In genomic region chr1:63813829-63814277, GRCh38 we compare ENCODE assay signal across 11 cellular contexts. TPM values are rescaled to one million over a fixed set of nuclear protein-coding genes. Genes with fewer than 3 reads are reported as not detected.
DNase-seq lines count a peak whose midpoint lies in the region; ATAC-seq, FAIRE-seq and TF ChIP-seq lines count a peak whose summit lies in the region.
"Had no signal": no experiment of that assay in that cellular context is flagged by ENCODE, and none has a peak within 500 bp of the region (broad histone marks: within the 10 kb centered on the region; RNA-seq: fewer than 3 reads in every experiment).

No MANE protein-coding gene starts in this region.

- TF ChIP-seq RAD21 in GM12878 (IDR thresholded peaks at IDR 0.05; ENCODE audit: insufficient read depth, low read depth, low read length), result no peak

- SMC1A ChIA-PET in GM12878 (lab: Charles Lee; ENCODE audit: uncharacterized antibody, unreplicated experiment), result interaction anchor here (0.6 to 6.5 kb wide), 11 partner anchors 9 to 320 kb away, joined by 3 to 36 read pairs (median 3); no protein-coding TSS in a partner anchor

- H4K91ac ChIP-seq in trophoblast cell (ENCODE audit: low read depth, low read length), result no peak overlapping the region

- H2BK5ac ChIP-seq in trophoblast cell (ENCODE audit: low read depth, low read length, poor library complexity), result no peak overlapping the region

- no TSS peak for BruUV-seq in GM12878 (replicated peaks; lab: Mats Ljungman, UMichigan)

- 14% methylated on average over 3 of the region's 3 CpGs for WGBS in GM12878 (ENCODE audit: insufficient coverage, insufficient replicate concordance, low lambda C conversion rate, missing lambda C conversion rate)
- WGBS in mesodermal cell (ENCODE audit: insufficient coverage in 2 of 2), 2 experiments, result 100% methylated on average over 2 to 3 of the region's 3 CpGs
- WGBS in prostate gland, result 21% methylated on average over 3 of the region's 3 CpGs
- WGBS in trophoblast cell (ENCODE audit: extremely low coverage, insufficient coverage, insufficient read length), result no CpG with 5 or more reads among the region's 3 CpGs

- H3K79me2 ChIP-seq in GM12878 (ENCODE audit: control insufficient read depth, insufficient read depth, low read length) (no peaks in the 10 kb centered on the region), trophoblast cell (ENCODE audit: control insufficient read depth, insufficient read depth, low read length, poor library complexity) (peaks cover 6% of the 10 kb centered on the region)

- H3K9me3 ChIP-seq in GM12878 (replicated peaks; ENCODE audit: control insufficient read depth, insufficient read depth, low read length) (no peaks in the 10 kb centered on the region; the same call in 2 of the 3 replicates), mesodermal cell (ENCODE audit: control insufficient read depth, low read length) (peaks cover 8% of the 10 kb centered on the region), prostate gland (no peaks in the 10 kb centered on the region), trophoblast cell (ENCODE audit: insufficient read depth, low read depth, low read length) (peaks cover 3% of the 10 kb centered on the region)

- H3K4me3 ChIP-seq in GM12878, result no peak overlapping the region
- H3K4me3 ChIP-seq in mesodermal cell (ENCODE audit: extremely low read depth, insufficient read depth, low read length, poor library complexity, severe bottlenecking), result no peak overlapping the region
- no peak overlapping the region for H3K4me3 ChIP-seq in prostate gland
- no peak overlapping the region for H3K4me3 ChIP-seq in trophoblast cell (ENCODE audit: low read depth, low read length)

- no peak overlapping the region for H2BK12ac ChIP-seq in trophoblast cell (ENCODE audit: low read length)

- H3K36me3 ChIP-seq in GM12878 (ENCODE audit: control insufficient read depth in 2 of 2, insufficient read depth in 2 of 2, low read length in 1 of 2), result no peaks in the 10 kb centered on the region
- H3K36me3 ChIP-seq in mesodermal cell (ENCODE audit: control insufficient read depth, insufficient read depth, low read length), result peaks cover 9% of the 10 kb centered on the region
- H3K36me3 ChIP-seq in prostate gland, result no peaks in the 10 kb centered on the region
- H3K36me3 ChIP-seq in trophoblast cell (ENCODE audit: control insufficient read depth in 1 of 2, insufficient read depth in 2 of 2, low read length in 2 of 2), result peaks cover 2 to 3% of the 10 kb centered on the region in 2 experiments

- H2AFZ ChIP-seq in GM12878 (ENCODE audit: control insufficient read depth, low read depth, low read length) (no peak overlapping the region), trophoblast cell (ENCODE audit: insufficient read depth, low read length, poor library complexity) (no peak overlapping the region)

- H4K12ac ChIP-seq in trophoblast cell (ENCODE audit: low read depth, low read length), result no peak overlapping the region

- H3K9me3 Mint-ChIP-seq in activated T-helper 2 cell treated with anti-CD3 and anti-CD28 coated beads, Interferon-gamma antibody, Interleukin-2, Interleukin-4, amounts not matched to agents 10 μg/mL and 5 μg/mL and 100 μg/mL, durations not matched to agents 14 hours and 24 hours and 36 hours, result no peaks in the 10 kb centered on the region

- TF ChIP-seq EP300 in GM12878 (IDR thresholded peaks at IDR 0.05; ENCODE audit: borderline replicate concordance in 1 of 2, control insufficient read depth in 1 of 2, low read depth in 2 of 2, low read length in 2 of 2), result peak in 1 of 2 experiments; percentile 63; a peak in 2 of 4 replicates

- no peak overlapping the region for H3K4me2 ChIP-seq in GM12878 (ENCODE audit: control insufficient read depth, insufficient read depth)
- no peak overlapping the region for H3K4me2 ChIP-seq in trophoblast cell (ENCODE audit: low read length)

- FAIRE-seq in GM12878 (lab: Jason Lieb, UNC), result no peak
- FAIRE-seq: TTC549 had no signal

- no peak overlapping the region for H2BK120ac ChIP-seq in trophoblast cell (ENCODE audit: insufficient read depth, low read length, poor library complexity)

- ATAC-seq in HG02884 (IDR thresholded peaks at IDR 0.05; ENCODE audit: unreplicated experiment) (peak; percentile 86), GM12878 (peak; percentile 35; the same call in 2 of the 3 replicates)
- ATAC-seq: left lobe of liver had no signal

- no peak overlapping the region for H4K8ac ChIP-seq in trophoblast cell (ENCODE audit: low read depth, low read length)

- H3K27ac ChIP-seq in GM12878 (ENCODE audit: control insufficient read depth, insufficient read depth) (no peak overlapping the region), mesodermal cell (ENCODE audit: low read depth, low read length, severe bottlenecking) (peak overlapping the region; percentile 29), prostate gland (no peak overlapping the region), trophoblast cell (ENCODE audit: low read depth, low read length) (no peak overlapping the region)
- H3K27ac ChIP-seq: C4-2B had no signal

- H3K9ac ChIP-seq in GM12878 (ENCODE audit: control insufficient read depth, insufficient read depth, low read length) (no peak overlapping the region), trophoblast cell (ENCODE audit: low read length) (no peak overlapping the region)

- intact Hi-C loops in GM12878 (cut with micrococcal nuclease; ENCODE audit: unreplicated experiment) (no loop called here), prostate gland (cut with DNase I) (no loop called here)
- intact Hi-C loops in activated T-helper 2 cell treated with anti-CD3 and anti-CD28 coated beads, Interferon-gamma antibody, Interleukin-2, Interleukin-4, amounts not matched to agents 10 μg/mL and 5 μg/mL and 100 μg/mL, durations not matched to agents 14 hours and 24 hours and 36 hours (cut with micrococcal nuclease), result no loop called here

- H3K4me1 ChIP-seq in GM12878 (ENCODE audit: control insufficient read depth, insufficient read depth, low read length), result no peaks in the 10 kb centered on the region
- H3K4me1 ChIP-seq in mesodermal cell (ENCODE audit: control insufficient read depth, insufficient read depth, low read length, poor library complexity, severe bottlenecking), result peaks cover 19% of the 10 kb centered on the region
- H3K4me1 ChIP-seq in prostate gland (replicated peaks), result no peaks in the 10 kb centered on the region
- peaks cover 5 to 12% of the 10 kb centered on the region in 2 experiments for H3K4me1 ChIP-seq in trophoblast cell (ENCODE audit: control insufficient read depth in 1 of 2, insufficient read depth in 2 of 2, low read length in 2 of 2)

- no peak overlapping the region for H3K27ac Mint-ChIP-seq in activated T-helper 2 cell treated with anti-CD3 and anti-CD28 coated beads, Interferon-gamma antibody, Interleukin-2, Interleukin-4, amounts not matched to agents 10 μg/mL and 5 μg/mL and 100 μg/mL, durations not matched to agents 14 hours and 24 hours and 36 hours

- no peaks in the 10 kb centered on the region for H3K4me1 Mint-ChIP-seq in activated T-helper 2 cell treated with anti-CD3 and anti-CD28 coated beads, Interferon-gamma antibody, Interleukin-2, Interleukin-4, amounts not matched to agents 10 μg/mL and 5 μg/mL and 100 μg/mL, durations not matched to agents 14 hours and 24 hours and 36 hours (ENCODE audit: low read depth)

- H2AK5ac ChIP-seq in trophoblast cell (ENCODE audit: low read length), result no peak overlapping the region

- POLR2A ChIA-PET in GM12878 (lab: Charles Lee), result interaction anchor here (1.4 to 1.5 kb wide), 2 partner anchors 23 to 78 kb away, joined by 3 to 4 read pairs; no protein-coding TSS in a partner anchor

- DNase-seq in AG20443 (ENCODE audit: low spot score), result peak; percentile 59
- DNase-seq in GM12878 (ENCODE audit: low read depth, low spot score), result no peak
- DNase-seq in activated T-helper 2 cell treated with anti-CD3 and anti-CD28 coated beads, Interferon-gamma antibody, Interleukin-2, Interleukin-4, amounts not matched to agents 10 μg/mL and 5 μg/mL and 100 μg/mL, durations not matched to agents 14 hours and 24 hours and 36 hours (ENCODE audit: low spot score), result no peak
- DNase-seq in prostate gland (ENCODE audit: low spot score), result no peak
- DNase-seq in trophoblast cell, result no peak
- no peak for DNase-seq in COR-L47 (lab: John Stamatoyannopoulos, UW)

- RAD21 ChIA-PET in GM12878 (lab: Charles Lee; ENCODE audit: unreplicated experiment), result interaction anchor here (0.9 to 3.2 kb wide), 8 partner anchors 11 to 122 kb away, joined by 3 to 11 read pairs (median 4); no protein-coding TSS in a partner anchor

- TF ChIP-seq POLR2A in GM12878 (IDR thresholded peaks at IDR 0.05; ENCODE audit: low read depth, low read length), result no peak
- TF ChIP-seq POLR2A in prostate gland (IDR thresholded peaks at IDR 0.05), result no peak

- TF ChIP-seq CTCF in GM12878 (IDR thresholded peaks at IDR 0.05 in 2 of 3, conservative IDR thresholded peaks at IDR 0.05 in 1 of 3; ENCODE audit: control insufficient read depth in 2 of 3, extremely low read depth in 1 of 3, insufficient read depth in 1 of 3, low read depth in 3 of 3, low read length in 3 of 3) (no peak), prostate gland (IDR thresholded peaks at IDR 0.05) (no peak)

- H3K79me1 ChIP-seq in trophoblast cell (ENCODE audit: low read length), result no peaks in the 10 kb centered on the region

- H3K18ac ChIP-seq in trophoblast cell (ENCODE audit: low read length), result no peak overlapping the region

- H4K20me1 ChIP-seq in GM12878 (ENCODE audit: control insufficient read depth, insufficient read depth), result no peaks in the 10 kb centered on the region

- no peak overlapping the region for H3K23ac ChIP-seq in trophoblast cell (ENCODE audit: low read length)

- no peak overlapping the region for H3K14ac ChIP-seq in trophoblast cell (ENCODE audit: low read length)

- H3K27me3 ChIP-seq in GM12878 (replicated peaks in 1 of 2; ENCODE audit: control insufficient read depth in 2 of 2, insufficient read depth in 2 of 2, low read length in 1 of 2), result no peaks in the 10 kb centered on the region
- no peaks in the 10 kb centered on the region for H3K27me3 ChIP-seq in prostate gland (replicated peaks; ENCODE audit: insufficient read depth)
- H3K27me3 ChIP-seq in trophoblast cell (ENCODE audit: insufficient read depth, low read length), result no peaks in the 10 kb centered on the region

- in situ Hi-C loops in GM12878 (cut with MboI), result no loop called here

- peaks cover 9% of the 10 kb centered on the region for H3K27me3 Mint-ChIP-seq in activated T-helper 2 cell treated with anti-CD3 and anti-CD28 coated beads, Interferon-gamma antibody, Interleukin-2, Interleukin-4, amounts not matched to agents 10 μg/mL and 5 μg/mL and 100 μg/mL, durations not matched to agents 14 hours and 24 hours and 36 hours (ENCODE audit: low read depth)

- H3K36me3 Mint-ChIP-seq in activated T-helper 2 cell treated with anti-CD3 and anti-CD28 coated beads, Interferon-gamma antibody, Interleukin-2, Interleukin-4, amounts not matched to agents 10 μg/mL and 5 μg/mL and 100 μg/mL, durations not matched to agents 14 hours and 24 hours and 36 hours (ENCODE audit: low read depth), result no peaks in the 10 kb centered on the region

- H3K4ac ChIP-seq in trophoblast cell (ENCODE audit: low read depth, low read length), result no peak overlapping the region

- CTCF ChIA-PET in GM12878 (lab: Yijun Ruan, JAX), result interaction anchor here (1.0 to 2.0 kb wide), 2 partner anchors 11 to 35 kb away, joined by 3 to 9 read pairs; no protein-coding TSS in a partner anchor

- H3K4me3 Mint-ChIP-seq in activated T-helper 2 cell treated with anti-CD3 and anti-CD28 coated beads, Interferon-gamma antibody, Interleukin-2, Interleukin-4, amounts not matched to agents 10 μg/mL and 5 μg/mL and 100 μg/mL, durations not matched to agents 14 hours and 24 hours and 36 hours (ENCODE audit: low read depth), result no peak overlapping the region

RNA-seq across cellular contexts. Expression of gene ROR1, which starts 40.0 kb away (rescaled TPM):
- 3.4 and 4.0 TPM in 2 replicates for total RNA-seq in GM12878 (2013; cell fraction: nucleolus; rRNA removed)
- total RNA-seq in GM12878 (2014; rRNA removed) (not detected in 2 replicates), GM12878 (2014; rRNA removed; fragmentation: Illumina TruSeq; extraction: Trizol) (not detected in 2 replicates), GM12878 (2021) (0.05 and 0.08 TPM in 2 replicates), prostate gland (10 to 100 TPM in 1 of 2 donors, 1 to 10 TPM in 1; 7.3 to 11.1 TPM)
- polyA plus RNA-seq in GM12878 (2011; ENCODE audit: low read depth), result not detected
- polyA plus RNA-seq in GM12878 (2011; rRNA removed) (0.08 and 0.13 TPM in 2 replicates), GM12878 (2014; fragmentation: Illumina TruSeq; extraction: Trizol) (not detected in 2 replicates), GM12878 (2014; fragmentation: Nextera tagmentation; extraction: Ambion mirVana) (under 1 TPM; 0.02 to 0.03 TPM), GM12878 (2014; rRNA removed) (not detected in 2 replicates), GM12878 (2016; fragmentation: Nextera tagmentation; extraction: Ambion mirVana) (not detected)
- 0.03 and 0.10 TPM in 2 replicates for polyA plus RNA-seq in GM12878 (2011; cell fraction: cytosol; rRNA removed)
- 0.04 TPM in 1 of 2 replicates, not detected in the other for polyA plus RNA-seq in GM12878 (2011; cell fraction: nucleus; rRNA removed)
- 0.10 TPM in 1 of 2 replicates, not detected in the other for polyA plus RNA-seq in GM12878 (2012)
- 0.22 and 0.62 TPM in 2 replicates for polyA minus RNA-seq in GM12878 (2011; rRNA and poly(A)+ RNA removed)
- not detected in 2 replicates for polyA minus RNA-seq in GM12878 (2011; cell fraction: cytosol; rRNA and poly(A)+ RNA removed)
- polyA minus RNA-seq in GM12878 (2011; cell fraction: nucleus; rRNA and poly(A)+ RNA removed), result 0.12 and 0.29 TPM in 2 replicates
- 22.2 TPM for polyA plus RNA-seq in mesodermal cell (2013, experiment 1 of 2)
- polyA plus RNA-seq in mesodermal cell (2013, experiment 2 of 2), result 24.8 TPM
- 0.09 TPM in 1 of 2 replicates, not detected in the other for total RNA-seq in activated T-helper 2 cell treated with anti-CD3 and anti-CD28 coated beads, Interferon-gamma antibody, Interleukin-2, Interleukin-4, amounts not matched to agents 10 μg/mL and 5 μg/mL and 100 μg/mL, durations not matched to agents 14 hours and 24 hours and 36 hours
- polyA plus RNA-seq in trophoblast cell (2013), result 29.9 and 31.0 TPM in 2 replicates
